In the genomic region with DNA sequence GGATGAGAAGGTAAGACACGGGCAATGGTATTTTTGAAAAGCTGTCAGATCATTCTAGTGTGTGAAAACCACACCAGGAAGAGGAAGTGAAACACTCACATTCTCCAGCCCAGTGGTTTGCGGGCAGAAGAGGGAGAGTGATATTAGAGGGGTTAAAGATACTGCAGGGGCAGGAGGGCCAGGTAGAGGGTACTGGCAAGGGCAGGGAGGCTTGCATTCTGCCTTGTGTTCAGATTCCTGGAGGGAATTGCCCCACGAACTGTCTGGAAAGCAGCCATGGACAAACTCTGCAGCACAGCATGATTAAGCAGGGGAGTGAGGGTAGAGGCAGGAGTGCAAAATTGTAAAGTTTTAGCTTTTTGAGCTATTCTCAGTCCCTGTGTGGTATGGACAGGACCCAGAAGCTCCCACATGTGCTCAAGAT, we compare ENCODE assay signal across 10 cellular contexts. TPM values are rescaled to one million over a fixed set of nuclear protein-coding genes. Genes with fewer than 3 reads are reported as not detected.
DNase-seq lines count a peak whose midpoint lies in the region; ATAC-seq and FAIRE-seq lines count a peak whose summit lies in the region.
"Had no signal": no experiment of that assay in that cellular context is flagged by ENCODE, and none has a peak within 500 bp of the region (broad histone marks: within the 10 kb centered on the region; RNA-seq: fewer than 3 reads in every experiment).

No MANE protein-coding gene starts in this region.

- H3K4me1 Mint-ChIP-seq in T-helper 17 cell = peaks cover 40% of the 10 kb centered on the region
- H3K4me1 Mint-ChIP-seq in activated naive CD8-positive, alpha-beta T cell treated with anti-CD3 and anti-CD28 coated beads, Interleukin-2, amount 50 U/mL, for 24 hours = peaks cover 80% of the 10 kb centered on the region

- no peaks in the 10 kb centered on the region for H3K9me3 Mint-ChIP-seq in activated naive CD8-positive, alpha-beta T cell treated with anti-CD3 and anti-CD28 coated beads, Interleukin-2, amount 50 U/mL, for 24 hours

- peak overlapping the region; percentile 47 for H3K27ac Mint-ChIP-seq in T-helper 17 cell
- peak overlapping the region; percentile 89 for H3K27ac Mint-ChIP-seq in activated naive CD8-positive, alpha-beta T cell treated with anti-CD3 and anti-CD28 coated beads, Interleukin-2, amount 50 U/mL, for 24 hours

- H3K4me3 Mint-ChIP-seq in T-helper 17 cell = peak overlapping the region; percentile 90
- peak overlapping the region; percentile 65 for H3K4me3 Mint-ChIP-seq in activated naive CD8-positive, alpha-beta T cell treated with anti-CD3 and anti-CD28 coated beads, Interleukin-2, amount 50 U/mL, for 24 hours

- no peak for FAIRE-seq in HTR-8/SVneo (lab: Jason Lieb, UNC)

- ATAC-seq in GM18870 (IDR thresholded peaks at IDR 0.05; ENCODE audit: unreplicated experiment) = peak; percentile 98
- ATAC-seq in HG03095 (IDR thresholded peaks at IDR 0.05; ENCODE audit: unreplicated experiment) = peak; percentile 93
- ATAC-seq in T-helper 17 cell = peak; percentile 87
- ATAC-seq in activated naive CD8-positive, alpha-beta T cell treated with anti-CD3 and anti-CD28 coated beads, Interleukin-2, amount 50 U/mL, for 24 hours = peak; percentile 92

- DNase-seq in T-helper 17 cell (peak in 1 of 3 donors; percentile 4), NCI-H748 treated with DMSO at 0.1 percent for 48 hours (lab: John Stamatoyannopoulos, UW) (no peak), NCI-H1436 (lab: John Stamatoyannopoulos, UW) (no peak), HTR-8/SVneo (ENCODE audit: insufficient read length, low spot score) (no peak)
- peak; percentile 87 for DNase-seq in activated naive CD8-positive, alpha-beta T cell treated with anti-CD3 and anti-CD28 coated beads, Interleukin-2, amount 50 U/mL, for 24 hours
- DNase-seq in stimulated activated CD4-positive, alpha-beta T cell treated with anti-CD3 and anti-CD28 coated beads, Interleukin-1b, Interleukin-23, amount 100 ng/mL, for 48 hours = peak; percentile 81

- no peaks in the 10 kb centered on the region for H3K36me3 Mint-ChIP-seq in T-helper 17 cell (ENCODE audit: low read depth)
- H3K36me3 Mint-ChIP-seq in activated naive CD8-positive, alpha-beta T cell treated with anti-CD3 and anti-CD28 coated beads, Interleukin-2, amount 50 U/mL, for 24 hours (ENCODE audit: low read depth) = no peaks in the 10 kb centered on the region

- H3K27me3 Mint-ChIP-seq in T-helper 17 cell = peaks cover 38% of the 10 kb centered on the region
- peaks cover 18% of the 10 kb centered on the region for H3K27me3 Mint-ChIP-seq in activated naive CD8-positive, alpha-beta T cell treated with anti-CD3 and anti-CD28 coated beads, Interleukin-2, amount 50 U/mL, for 24 hours

- no peaks in the 10 kb centered on the region for H3K9me3 ChIP-seq in T-helper 17 cell (ENCODE audit: control insufficient read depth, low read length, poor library complexity, severe bottlenecking)

RNA-seq across cellular contexts. Expression of a gene that starts 30.9 kb away (rescaled TPM):
- total RNA-seq in T-helper 17 cell = 1 to 10 TPM in 1 of 2 donors, under 1 TPM in 1; 0.91 to 1.7 TPM

RNA-seq across cellular contexts. Expression of a gene that starts 31.0 kb away (rescaled TPM):
- not detected for total RNA-seq in T-helper 17 cell
- total RNA-seq: LHCN-M2, lung microvascular endothelial cell had no signal

Comparison
In these comparisons a context has a peak if more than half of its experiments do, and no peak if none do; other contexts are left out.
1. DNase-seq: peak in activated naive CD8-positive, alpha-beta T cell treated with anti-CD3 and anti-CD28 coated beads, Interleukin-2, amount 50 U/mL, for 24 hours (single experiment) and stimulated activated CD4-positive, alpha-beta T cell treated with anti-CD3 and anti-CD28 coated beads, Interleukin-1b, Interleukin-23, amount 100 ng/mL, for 48 hours (single experiment); none in NCI-H748 treated with DMSO at 0.1 percent for 48 hours (single experiment), NCI-H1436 (single experiment) and HTR-8/SVneo (single experiment).
2. Peak in every context shown above with its lines, with median percentiles within 50 percentile points of each other: ATAC-seq.